ENCODE assay signal across 13 cellular contexts in the genomic region with DNA sequence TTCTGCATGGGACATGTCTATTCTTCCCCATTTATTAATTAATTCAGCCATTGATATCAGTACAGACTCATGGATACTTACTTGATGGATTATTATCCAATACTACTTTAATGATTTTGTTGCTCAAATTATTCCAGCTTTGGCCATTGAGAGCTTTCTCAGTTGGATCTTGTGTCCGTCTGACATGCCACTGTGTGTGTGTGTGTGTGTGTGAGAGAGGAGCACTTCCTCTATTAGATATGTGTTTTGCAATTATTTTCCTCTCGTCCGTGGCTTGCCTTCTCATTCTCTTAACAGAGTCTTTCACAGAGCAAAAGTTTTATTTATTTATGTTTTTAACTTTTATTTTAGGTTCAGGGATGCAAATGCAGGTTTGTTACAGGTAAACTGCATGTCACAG.
"Had no signal": no experiment of that assay in that cellular context is flagged by ENCODE, and none has a peak within 500 bp of the region (broad histone marks: within the 10 kb centered on the region; RNA-seq: fewer than 3 reads in every experiment).

No MANE protein-coding gene starts in this region.

- H3K4me3 Mint-ChIP-seq: activated CD4-positive, alpha-beta memory T cell treated with anti-CD3 and anti-CD28 coated beads for 36 hours; activated naive CD8-positive, alpha-beta T cell treated with anti-CD3 and anti-CD28 coated beads, Interleukin-2, amount 10 ng/mL, durations not matched to agents 7 days and 5 days; endodermal cell; naive thymus-derived CD8-positive, alpha-beta T cell; stimulated activated memory B cell treated with anti-CD40 and anti-IgM and Interleukin-4, amounts not matched to agents 10 μg/mL and 1 μg/mL and 100 μg/mL, for 72 hours had no signal

- H3K4me1 Mint-ChIP-seq: activated naive CD8-positive, alpha-beta T cell treated with anti-CD3 and anti-CD28 coated beads, Interleukin-2, amount 10 ng/mL, durations not matched to agents 7 days and 5 days; endodermal cell had no signal

- DNase-seq: activated CD4-positive, alpha-beta memory T cell treated with anti-CD3 and anti-CD28 coated beads for 36 hours; activated CD4-positive, CD25-positive, alpha-beta regulatory T cell treated with anti-CD3 and anti-CD28 coated beads, Interleukin-2, amount 50 U/mL, for 72 hours; activated naive CD8-positive, alpha-beta T cell treated with anti-CD3 and anti-CD28 coated beads, Interleukin-2, amount 10 ng/mL, durations not matched to agents 7 days and 5 days; activated T-cell treated with anti-CD3 and anti-CD28 coated beads, Interleukin-2, amount 50 U/mL, for 48 hours; anterior cingulate cortex; endodermal cell; erythroblast; hypothalamus; lower lobe of right lung; naive thymus-derived CD8-positive, alpha-beta T cell; transverse colon had no signal

- H3K36me3 Mint-ChIP-seq: activated CD4-positive, alpha-beta memory T cell treated with anti-CD3 and anti-CD28 coated beads for 36 hours; activated naive CD8-positive, alpha-beta T cell treated with anti-CD3 and anti-CD28 coated beads, Interleukin-2, amount 10 ng/mL, durations not matched to agents 7 days and 5 days had no signal

- H3K9me3 Mint-ChIP-seq: endodermal cell had no signal

- ATAC-seq: lower lobe of right lung; naive thymus-derived CD8-positive, alpha-beta T cell; right lobe of liver; stimulated activated memory B cell treated with anti-CD40 and anti-IgM and Interleukin-4, amounts not matched to agents 10 μg/mL and 1 μg/mL and 100 μg/mL, for 72 hours had no signal

- H3K27ac Mint-ChIP-seq: activated CD4-positive, alpha-beta memory T cell treated with anti-CD3 and anti-CD28 coated beads for 36 hours; activated naive CD8-positive, alpha-beta T cell treated with anti-CD3 and anti-CD28 coated beads, Interleukin-2, amount 10 ng/mL, durations not matched to agents 7 days and 5 days; endodermal cell; naive thymus-derived CD8-positive, alpha-beta T cell; stimulated activated memory B cell treated with anti-CD40 and anti-IgM and Interleukin-4, amounts not matched to agents 10 μg/mL and 1 μg/mL and 100 μg/mL, for 72 hours had no signal
